Comparison of ENCODE assay signal across 9 cellular contexts in the genomic region with DNA sequence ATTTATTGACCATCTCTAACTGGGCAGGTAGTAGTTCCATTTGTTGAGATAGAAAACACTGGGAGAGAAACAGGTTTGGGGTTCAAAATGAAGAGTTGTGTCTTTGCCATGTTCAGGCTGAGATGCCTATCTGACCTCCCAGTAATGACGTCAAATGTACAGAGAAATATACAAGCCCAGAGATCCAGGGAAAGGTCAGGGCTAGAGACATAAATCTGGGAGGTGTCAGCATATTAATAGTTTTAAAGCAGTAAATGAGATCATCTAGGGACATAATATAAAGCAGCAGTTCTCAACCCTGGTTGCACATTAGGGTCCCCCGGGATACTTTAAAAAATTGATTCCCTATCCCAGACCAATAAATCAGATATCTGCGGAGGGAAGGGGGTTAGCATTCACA.
"Had no signal": no experiment of that assay in that cellular context is flagged by ENCODE, and none has a peak within 500 bp of the region (broad histone marks: within the 10 kb centered on the region; RNA-seq: fewer than 3 reads in every experiment).

No MANE protein-coding gene starts in this region.

- DNase-seq: GM23248, GOT3, H7, IMR-90, KBM-7 had no signal

- H3K9me3 ChIP-seq: HAP-1 had no signal

- H3K4me3 ChIP-seq: GM23248, HAP-1 had no signal

- H3K9ac ChIP-seq: GM23248, KMS-11 had no signal

- FAIRE-seq: HTR-8/SVneo had no signal

- H3K4me2 ChIP-seq: KMS-11 had no signal

- ATAC-seq: HCT116 had no signal

- H3K36me3 ChIP-seq: HAP-1 had no signal

- H3K4me1 ChIP-seq: HAP-1 had no signal

- H2AFZ ChIP-seq: GM23248 had no signal

- H3K27ac ChIP-seq: GM23248, KMS-11 had no signal
